Comparison of ENCODE assay signal across 18 cellular contexts in genomic region chr10:70362357-70362756, GRCh38. TPM values are rescaled to one million over a fixed set of nuclear protein-coding genes. Genes with fewer than 3 reads are reported as not detected.
A peak's percentile ranks its signal among the peaks of the same experiment; 100 is the strongest.
DNase-seq lines count a peak whose midpoint lies in the region; ATAC-seq, FAIRE-seq and TF ChIP-seq lines count a peak whose summit lies in the region.
"Had no signal": no experiment of that assay in that cellular context is flagged by ENCODE, and none has a peak within 500 bp of the region (broad histone marks: within the 10 kb centered on the region; RNA-seq: fewer than 3 reads in every experiment).

No MANE protein-coding gene starts in this region.

- no peak for TF ChIP-seq POLR2A in upper lobe of left lung (IDR thresholded peaks at IDR 0.05)

- in situ Hi-C loops in ACHN (cut with HindIII; ENCODE audit: low pct_ligation_motif_present, low pct_unique_long_range_greater_than_20kb, low sequenced_read_pairs), result no loop called here

- no peak for FAIRE-seq in kidney (lab: Jason Lieb, UNC)
- FAIRE-seq: GM19239 had no signal

- WGBS in upper lobe of left lung, 2 donors, result 79 to 90% methylated on average over 4 of the region's 4 CpGs

- no peaks in the 10 kb centered on the region for H3K9me3 ChIP-seq in Karpas-422 (ENCODE audit: low read length)
- no peaks in the 10 kb centered on the region for H3K9me3 ChIP-seq in upper lobe of left lung
- no peaks in the 10 kb centered on the region for H3K9me3 ChIP-seq in kidney (ENCODE audit: control insufficient read depth in 1 of 2, low read length in 2 of 2)
- H3K9me3 ChIP-seq: SJCRH30 had no signal

- H3K27ac Mint-ChIP-seq in chondrocyte (ENCODE audit: unreplicated experiment), result no peak overlapping the region
- H3K27ac Mint-ChIP-seq: GM23338, IgD-negative memory B cell had no signal

- H3K9me3 Mint-ChIP-seq in chondrocyte (ENCODE audit: low read depth), result no peaks in the 10 kb centered on the region
- H3K9me3 Mint-ChIP-seq: GM23338, IgD-negative memory B cell had no signal

- TF ChIP-seq EP300 in upper lobe of left lung (IDR thresholded peaks at IDR 0.05), result no peak

- H3K4me3 Mint-ChIP-seq in chondrocyte (ENCODE audit: unreplicated experiment), result no peak overlapping the region
- H3K4me3 Mint-ChIP-seq: GM23338, IgD-negative memory B cell had no signal

- 0 out of 2 replicates have a peak overlapping the region, but pooled peaks have one; percentile 16 for H3K27ac ChIP-seq in Karpas-422 (ENCODE audit: low read length)
- peak overlapping the region in 3 of 4 donors; percentile 64 to 92 (median 92) for H3K27ac ChIP-seq in upper lobe of left lung
- no peak overlapping the region for H3K27ac ChIP-seq in kidney (ENCODE audit: low read depth in 2 of 2, low read length in 2 of 2)
- H3K27ac ChIP-seq: SJCRH30 had no signal

- intact Hi-C loops in kidney (cut with DNase I), result loop anchor here (10.0 kb wide), 1 partner anchor 148 kb away; no protein-coding TSS in a partner anchor

- H3K36me3 ChIP-seq in Karpas-422 (ENCODE audit: insufficient read depth, low read length), result no peaks in the 10 kb centered on the region
- H3K36me3 ChIP-seq in upper lobe of left lung, result no peaks in the 10 kb centered on the region
- no peaks in the 10 kb centered on the region for H3K36me3 ChIP-seq in kidney (ENCODE audit: control insufficient read depth in 1 of 2, insufficient read depth in 2 of 2, low read length in 2 of 2)
- H3K36me3 ChIP-seq: SJCRH30 had no signal

- H3K9me2 ChIP-seq in Karpas-422 (replicated peaks; ENCODE audit: insufficient read depth, low read length), result no peaks in the 10 kb centered on the region

- peaks cover 2% of the 10 kb centered on the region for H3K36me3 Mint-ChIP-seq in chondrocyte (ENCODE audit: low read depth)

- ATAC-seq in upper lobe of left lung (ENCODE audit: low FRiP score in 2 of 2), result no peak
- ATAC-seq: GM23338 had no signal

- no peaks in the 10 kb centered on the region for H3K27me3 Mint-ChIP-seq in chondrocyte (ENCODE audit: low read depth)

- TF ChIP-seq CTCF in GM12865 (IDR thresholded peaks at IDR 0.05; ENCODE audit: insufficient read depth, low read depth, low read length, missing control alignments) (no peak), chondrocyte (IDR thresholded peaks at IDR 0.05) (no peak), upper lobe of left lung (IDR thresholded peaks at IDR 0.05) (no peak), kidney (IDR thresholded peaks at IDR 0.05; ENCODE audit: borderline replicate concordance, extremely low read depth, insufficient read depth) (no peak)

- H3K4me2 ChIP-seq in Karpas-422 (ENCODE audit: low read depth, low read length, poor library complexity, severe bottlenecking), result no peak overlapping the region
- H3K4me2 ChIP-seq: GM23338 had no signal

- DNase-seq in GM12865 (ENCODE audit: low read depth) (peak; percentile 39), Karpas-422 (no peak), chondrocyte (ENCODE audit: low spot score) (peak; percentile 39), upper lobe of left lung (no peak), kidney (no peak), SIG-M5 treated with dmso at 0.1 percent for 504 hours (lab: John Stamatoyannopoulos, UW; ENCODE audit: unreplicated experiment) (no peak), ACHN (no peak)
- DNase-seq: DMS153, EL, NCI-H1105, NCI-H187 treated with DMSO at 0.1 percent for 48 hours, NCI-H2171, NCI-H446 treated with DMSO at 0.1 percent for 48 hours, NCI-H82, SJCRH30 had no signal

- no peaks in the 10 kb centered on the region for H4K20me1 ChIP-seq in Karpas-422 (ENCODE audit: insufficient read depth, low read depth, low read length)

- H3K79me2 ChIP-seq in Karpas-422 (ENCODE audit: low read length), result peaks cover 52% of the 10 kb centered on the region

- H3K4me1 Mint-ChIP-seq in chondrocyte (ENCODE audit: low read depth), result peaks cover 17% of the 10 kb centered on the region

- no peak overlapping the region for H2AFZ ChIP-seq in Karpas-422 (ENCODE audit: low read length)
- H2AFZ ChIP-seq: GM23338 had no signal

- H3K9ac ChIP-seq in Karpas-422 (ENCODE audit: low read length) (no peak overlapping the region), kidney (ENCODE audit: low read length in 2 of 2) (no peak overlapping the region)

- no peaks in the 10 kb centered on the region for H3K27me3 ChIP-seq in Karpas-422 (ENCODE audit: low read length)
- H3K27me3 ChIP-seq in upper lobe of left lung, result no peaks in the 10 kb centered on the region
- H3K27me3 ChIP-seq: SJCRH30 had no signal

- H3K4me3 ChIP-seq in GM12865 (ENCODE audit: low read depth, low read length) (no peak overlapping the region), Karpas-422 (ENCODE audit: low read length) (no peak overlapping the region), upper lobe of left lung (no peak overlapping the region), kidney (ENCODE audit: low read length in 2 of 2) (no peak overlapping the region)
- H3K4me3 ChIP-seq: GM23338, SJCRH30 had no signal

- H3K4me1 ChIP-seq in Karpas-422 (ENCODE audit: low read length) (peaks cover 35% of the 10 kb centered on the region), upper lobe of left lung (peaks cover 17 to 32% (median 25%) of the 10 kb centered on the region in 4 donors), kidney (ENCODE audit: control insufficient read depth in 1 of 2, insufficient read depth in 1 of 2, low read depth in 1 of 2, low read length in 2 of 2) (peaks cover 5 to 11% of the 10 kb centered on the region in 2 donors)
- H3K4me1 ChIP-seq: SJCRH30 had no signal

RNA-seq across cellular contexts. Expression of gene LRRC20, which starts 20.1 kb away (rescaled TPM):
- total RNA-seq in Karpas-422 (2014; rRNA removed; shearing (Covaris generic); ENCODE audit: low replicate concordance), result 13.6 and 37.0 TPM in 2 replicates
- 8.8 to 10.8 TPM (median 9.5 TPM) in 3 replicates for total RNA-seq in chondrocyte
- 10 to 100 TPM in 3 of 6 donors, 1 to 10 TPM in 3; 7.9 to 17.0 (median 10.7) TPM for total RNA-seq in upper lobe of left lung
- total RNA-seq in kidney, result 6.0 TPM
- 6.3 TPM for polyA plus RNA-seq in kidney (ENCODE audit: insufficient read depth, low read depth, low replicate concordance)

RNA-seq across cellular contexts. Expression of gene EIF4EBP2, which starts 41.6 kb away (rescaled TPM):
- 35.3 and 78.0 TPM in 2 replicates for total RNA-seq in Karpas-422 (2014; rRNA removed; shearing (Covaris generic); ENCODE audit: low replicate concordance)
- 39.6 to 52.9 TPM (median 41.0 TPM) in 3 replicates for total RNA-seq in chondrocyte
- 10 to 100 TPM; 36.3 to 85.1 (median 58.9) TPM for total RNA-seq in upper lobe of left lung
- total RNA-seq in kidney, result 66.6 TPM
- polyA plus RNA-seq in kidney (ENCODE audit: insufficient read depth, low read depth, low replicate concordance), result 35.8 TPM

Comparison
In these comparisons a context has a peak if more than half of its experiments do, and no peak if none do; other contexts are left out.
1. DNase-seq: peak in GM12865 (single experiment) and chondrocyte (single experiment); none in Karpas-422 (single experiment), upper lobe of left lung (0 of 2), kidney (single experiment), SIG-M5 treated with dmso at 0.1 percent for 504 hours (single experiment) and ACHN (single experiment).
2. H3K27ac ChIP-seq: peak in Karpas-422 (single experiment) and upper lobe of left lung (3 of 4); none in kidney (0 of 2).